Comparison of ENCODE assay signal across 20 cellular contexts in the genomic region with DNA sequence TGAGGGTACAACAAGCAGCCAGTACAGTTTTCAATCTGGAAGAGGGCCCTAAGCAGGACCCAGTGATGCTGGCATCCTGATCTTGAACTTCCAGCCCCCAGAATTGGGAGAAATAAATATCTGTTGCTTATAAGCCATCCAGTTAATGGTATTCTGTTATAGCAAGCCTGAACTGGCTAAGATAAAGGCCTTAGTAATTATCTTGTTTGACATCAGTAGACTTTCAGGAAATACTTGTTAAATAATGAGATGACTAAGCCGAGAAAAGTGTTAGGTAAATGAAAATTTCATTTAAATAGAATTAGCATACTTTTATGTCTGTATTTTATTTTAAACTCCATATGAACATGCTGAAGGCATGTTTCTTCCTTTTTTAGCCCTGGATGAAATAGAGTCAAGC.
"Had no signal": no experiment of that assay in that cellular context is flagged by ENCODE, and none has a peak within 500 bp of the region (broad histone marks: within the 10 kb centered on the region; RNA-seq: fewer than 3 reads in every experiment).

No MANE protein-coding gene starts in this region.

- H3K4me1 ChIP-seq: esophagus muscularis mucosa, foreskin keratinocyte, gastroesophageal sphincter, heart left ventricle, left lung, lower lobe of right lung had no signal

- H3K9me3 ChIP-seq: esophagus muscularis mucosa, gastroesophageal sphincter, heart left ventricle, left lung, lower lobe of right lung, mucosa of descending colon had no signal

- H3K27me3 ChIP-seq: esophagus muscularis mucosa, foreskin keratinocyte, gastroesophageal sphincter, hepatocyte, left lung had no signal

- DNase-seq: dermis blood vessel endothelial cell; dorsolateral prefrontal cortex; effector CD4-positive, alpha-beta T cell; effector memory CD4-positive, alpha-beta T cell; erythroblast; foreskin keratinocyte; heart left ventricle; left cardiac atrium; left lung; left ventricle myocardium superior; lower lobe of right lung; mesenchymal stem cell; mucosa of descending colon; naive B cell; naive thymus-derived CD8-positive, alpha-beta T cell had no signal

- H3K4me3 ChIP-seq: coronary artery, dorsolateral prefrontal cortex, esophagus muscularis mucosa, gastroesophageal sphincter, heart left ventricle, hepatocyte, left lung, lower lobe of right lung, mucosa of descending colon had no signal

- H3K27ac ChIP-seq: coronary artery, dorsolateral prefrontal cortex, epithelial cell of prostate, esophagus muscularis mucosa, foreskin keratinocyte, gastroesophageal sphincter, heart left ventricle, hepatocyte, left lung, lower lobe of right lung had no signal

- H3K36me3 ChIP-seq: esophagus muscularis mucosa, gastroesophageal sphincter, heart left ventricle, left lung, lower lobe of right lung had no signal
